ENCODE assay signal across 18 cellular contexts in genomic region chr4:63814171-63814964, GRCh38.
DNase-seq lines count a peak whose midpoint lies in the region; ATAC-seq, FAIRE-seq and TF ChIP-seq lines count a peak whose summit lies in the region.
"Had no signal": no experiment of that assay in that cellular context is flagged by ENCODE, and none has a peak within 500 bp of the region (broad histone marks: within the 10 kb centered on the region; RNA-seq: fewer than 3 reads in every experiment).

No MANE protein-coding gene starts in this region.

- CTCF ChIA-PET in H1 (lab: Charles Lee; ENCODE audit: partially characterized antibody) = no interaction called here

- no peaks in the 10 kb centered on the region for H3K79me1 ChIP-seq in H1 (ENCODE audit: low read depth, low read length)

- no peak overlapping the region for H3K4me3 ChIP-seq in H1 (ENCODE audit: extremely low read depth in 1 of 4, insufficient read depth in 2 of 4, low read depth in 3 of 4, low read length in 4 of 4)
- H3K4me3 ChIP-seq in upper lobe of left lung = no peak overlapping the region
- H3K4me3 ChIP-seq in right cardiac atrium (ENCODE audit: low read length) = no peak overlapping the region
- H3K4me3 ChIP-seq: BLaER1, GM12878, GM23338 had no signal

- H3K27me3 ChIP-seq in H1 (replicated peaks in 1 of 4; ENCODE audit: control insufficient read depth in 3 of 4, extremely low read depth in 1 of 4, insufficient read depth in 3 of 4, low read length in 3 of 4) (no peaks in the 10 kb centered on the region), upper lobe of left lung (no peaks in the 10 kb centered on the region), right cardiac atrium (ENCODE audit: control insufficient read depth, insufficient read depth) (no peaks in the 10 kb centered on the region)
- H3K27me3 ChIP-seq: BLaER1 had no signal

- H3K79me2 ChIP-seq in H1 (ENCODE audit: control insufficient read depth in 1 of 2, insufficient read depth in 2 of 2, low read length in 2 of 2) = no peaks in the 10 kb centered on the region

- no peak overlapping the region for H3K4ac ChIP-seq in H1 (replicated peaks; ENCODE audit: insufficient read length, low read depth, low read length)

- no peak overlapping the region for H3K14ac ChIP-seq in H1 (ENCODE audit: insufficient read length)

- TF ChIP-seq POLR2A in H1 (IDR thresholded peaks at IDR 0.05; ENCODE audit: control extremely low read depth in 1 of 2, low read depth in 2 of 2, low read length in 2 of 2) = no peak
- TF ChIP-seq POLR2A in upper lobe of left lung (IDR thresholded peaks at IDR 0.05) = no peak

- ATAC-seq in omental fat pad (ENCODE audit: low FRiP score) = peak; percentile 23
- peak; percentile 21 to 30 for ATAC-seq in upper lobe of left lung (ENCODE audit: low FRiP score in 2 of 2)
- no peak for ATAC-seq in right cardiac atrium
- ATAC-seq: GM12878, GM23338 had no signal

- H3K4me1 ChIP-seq in H1 (replicated peaks in 1 of 4; ENCODE audit: control insufficient read depth in 3 of 4, insufficient read depth in 4 of 4, low read length in 3 of 4) (no peaks in the 10 kb centered on the region), upper lobe of left lung (no peaks in the 10 kb centered on the region), right cardiac atrium (ENCODE audit: control insufficient read depth, insufficient read depth, low read length) (no peaks in the 10 kb centered on the region)
- H3K4me1 ChIP-seq: BLaER1, Caco-2 had no signal

- H3K23ac ChIP-seq in H1 (ENCODE audit: insufficient read length) = no peak overlapping the region

- H2BK5ac ChIP-seq in H1 (ENCODE audit: low read depth, low read length) = no peak overlapping the region; the same call in 1 of the 2 replicates

- no peak overlapping the region for H4K5ac ChIP-seq in H1 (ENCODE audit: insufficient read length, low read depth, low read length)

- H3K9me3 ChIP-seq in H1 (ENCODE audit: insufficient read depth in 2 of 2, low read depth in 1 of 2, low read length in 1 of 2) (no peaks in the 10 kb centered on the region), upper lobe of left lung (peaks cover 0 to 3% (median 0%) of the 10 kb centered on the region in 4 donors), right cardiac atrium (ENCODE audit: control insufficient read depth, low read length) (no peaks in the 10 kb centered on the region)
- H3K9me3 ChIP-seq: BLaER1, Caco-2 had no signal

- H4K8ac ChIP-seq in H1 (ENCODE audit: extremely low read depth, insufficient read depth, low read length) = peak overlapping the region; percentile 68; the same call in 1 of the 2 replicates

- no peak overlapping the region for H3K56ac ChIP-seq in H1 (replicated peaks; ENCODE audit: insufficient read length, low read depth, low read length)

- no peak overlapping the region for H3K4me2 ChIP-seq in H1 (ENCODE audit: insufficient read depth in 1 of 2, low read depth in 2 of 2, low read length in 2 of 2)
- H3K4me2 ChIP-seq: BLaER1, GM23338 had no signal

- H4K91ac ChIP-seq in H1 (replicated peaks; ENCODE audit: insufficient read length, low read length) = no peak overlapping the region

- H3K9ac ChIP-seq in H1 (replicated peaks in 1 of 4; ENCODE audit: extremely low read depth in 1 of 4, low read depth in 3 of 4, low read length in 3 of 4) = no peak overlapping the region
- H3K9ac ChIP-seq: BLaER1 had no signal

- intact Hi-C loops in right cardiac atrium (cut with DNase I) = no loop called here

- H3K23me2 ChIP-seq in H1 (ENCODE audit: low read depth, low read length) = no peaks in the 10 kb centered on the region

- WGBS in H1 (ENCODE audit: extremely low coverage in 1 of 2, insufficient coverage in 1 of 2, insufficient read length in 1 of 2, insufficient replicate concordance in 2 of 2, low coverage in 1 of 2, low lambda C conversion rate in 2 of 2, missing lambda C conversion rate in 1 of 2), 2 experiments = 93% methylated on average over 4 of the region's 4 CpGs; no CpG with 5 or more reads in 1 of the 2 experiments
- WGBS in upper lobe of left lung, 2 donors = 94 to 96% methylated on average over 3 to 4 of the region's 4 CpGs
- WGBS in right cardiac atrium = 95% methylated on average over 4 of the region's 4 CpGs

- no peak overlapping the region for H2BK120ac ChIP-seq in H1 (replicated peaks; ENCODE audit: low read depth, low read length)

- H2AFZ ChIP-seq in H1 (ENCODE audit: low read length) = no peak overlapping the region
- H2AFZ ChIP-seq: GM23338 had no signal

- no peak for TF ChIP-seq RAD21 in H1 (IDR thresholded peaks at IDR 0.05 in 1 of 2, conservative IDR thresholded peaks at IDR 0.05 in 1 of 2; ENCODE audit: low read depth in 2 of 2, low read length in 2 of 2)

- H4K20me1 ChIP-seq in H1 (replicated peaks in 1 of 2; ENCODE audit: control insufficient read depth in 1 of 2, insufficient read depth in 2 of 2, low read length in 2 of 2) = no peaks in the 10 kb centered on the region
- H4K20me1 ChIP-seq: BLaER1 had no signal

- H2BK15ac ChIP-seq in H1 (ENCODE audit: low read length) = no peak overlapping the region

- H2BK20ac ChIP-seq in H1 (ENCODE audit: low read length) = no peak overlapping the region

- H2BK12ac ChIP-seq in H1 (ENCODE audit: low read depth, low read length) = no peak overlapping the region

- no peak overlapping the region for H2AK5ac ChIP-seq in H1 (ENCODE audit: low read depth, low read length)

- FAIRE-seq in H1 (lab: Jason Lieb, UNC) = no peak
- FAIRE-seq: GM12878, GM18507 had no signal

- H3K36me3 ChIP-seq in H1 (ENCODE audit: control insufficient read depth in 2 of 4, insufficient read depth in 4 of 4, low read length in 3 of 4) (no peaks in the 10 kb centered on the region), upper lobe of left lung (no peaks in the 10 kb centered on the region)
- H3K36me3 ChIP-seq: BLaER1 had no signal

- POLR2A ChIA-PET in H1 (lab: Charles Lee; ENCODE audit: partially characterized antibody) = no interaction called here

- DNase-seq in HuH-7.5 (ENCODE audit: low spot score) (peak; percentile 0), H1 (ENCODE audit: low read depth in 1 of 2, low spot score in 2 of 2) (no peak), omental fat pad (ENCODE audit: low spot score) (no peak), upper lobe of left lung (no peak), NCI-H526 (lab: John Stamatoyannopoulos, UW) (no peak), right cardiac atrium (no peak), GM03348 (ENCODE audit: low spot score) (no peak)
- DNase-seq in activated T-cell treated with anti-CD3 and anti-CD28 coated beads, Interleukin-2, amount 50 U/mL, for 48 hours = no peak
- DNase-seq: 8988T; AML-193; Caco-2; CD8-positive, alpha-beta memory T cell; DMS53; H9 had no signal

- no peak overlapping the region for H3K27ac ChIP-seq in H1 (ENCODE audit: low read depth, low read length)
- H3K27ac ChIP-seq in upper lobe of left lung = no peak overlapping the region
- no peak overlapping the region for H3K27ac ChIP-seq in right cardiac atrium (ENCODE audit: low read length)
- H3K27ac ChIP-seq: BLaER1 had no signal

- no peak overlapping the region; the same call in 1 of the 2 replicates for H3K18ac ChIP-seq in H1 (ENCODE audit: extremely low read depth, low read length)

- TF ChIP-seq EP300 in H1 (IDR thresholded peaks at IDR 0.05; ENCODE audit: borderline replicate concordance in 1 of 2, low read depth in 2 of 2, low read length in 2 of 2) (no peak), upper lobe of left lung (IDR thresholded peaks at IDR 0.05) (no peak)

- TF ChIP-seq CTCF in H1 (IDR thresholded peaks at IDR 0.05; ENCODE audit: control extremely low read depth in 1 of 3, insufficient read depth in 1 of 3, low read depth in 1 of 3, low read length in 3 of 3) = no peak
- TF ChIP-seq CTCF in omental fat pad (IDR thresholded peaks at IDR 0.05) = no peak
- TF ChIP-seq CTCF in upper lobe of left lung (IDR thresholded peaks at IDR 0.05) = no peak

TF ChIP-seq in H1, 55 proteins besides CTCF, POLR2A, EP300 and RAD21:
- TF ChIP-seq NRF1 (IDR thresholded peaks at IDR 0.05; ENCODE audit: low read depth, low read length) (no peak), JUN (IDR thresholded peaks at IDR 0.05; ENCODE audit: low read depth, low read length) (no peak)

Comparison
In these comparisons a context has a peak if more than half of its experiments do, and no peak if none do; other contexts are left out.
1. ATAC-seq: peak in omental fat pad (single experiment) and upper lobe of left lung (2 of 2); none in right cardiac atrium (0 of 2).